Comparison of ENCODE assay signal across 8 cellular contexts in the genomic region with DNA sequence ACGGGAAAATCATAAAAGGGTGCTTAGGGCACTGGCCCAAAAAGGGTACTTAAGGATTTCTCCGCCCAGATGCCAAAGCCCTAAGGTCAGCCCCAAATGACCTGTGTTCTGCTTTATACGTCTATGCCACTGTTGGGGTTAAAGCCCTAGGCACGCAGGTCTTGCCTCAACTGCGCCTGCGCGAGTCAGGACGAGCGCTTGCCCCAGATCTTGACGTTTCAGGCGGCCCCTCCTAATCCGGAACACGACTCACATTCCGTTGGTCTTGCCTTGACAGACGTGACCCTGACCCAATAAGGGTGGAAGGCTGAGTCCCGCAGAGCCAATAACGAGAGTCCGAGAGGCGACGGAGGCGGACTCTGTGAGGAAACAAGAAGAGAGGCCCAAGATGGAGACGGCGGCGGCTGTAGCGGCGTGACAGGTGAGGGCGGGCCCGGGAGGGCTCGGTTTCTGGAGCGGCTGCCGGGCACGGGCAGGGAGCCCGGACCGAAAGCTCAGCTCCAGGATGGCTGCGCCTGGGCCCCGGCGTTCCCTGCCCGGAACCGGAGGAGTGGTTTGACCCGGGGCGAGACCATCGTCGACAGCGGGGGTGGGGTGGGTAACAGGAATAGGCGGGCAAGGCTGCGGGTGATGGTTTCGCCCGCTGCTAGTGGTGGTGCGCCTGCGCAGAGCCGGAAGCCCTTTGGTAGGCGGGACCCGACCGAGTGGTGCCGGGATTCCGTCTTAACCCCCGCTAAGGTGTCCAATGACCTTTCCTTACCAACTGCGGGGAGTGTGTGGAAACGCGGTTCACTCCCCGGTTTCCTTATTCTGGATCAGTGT. TPM values are rescaled to one million over a fixed set of nuclear protein-coding genes. Genes with fewer than 3 reads are reported as not detected.
DNase-seq lines count a peak whose midpoint lies in the region; ATAC-seq and TF ChIP-seq lines count a peak whose summit lies in the region.

A gene (plus strand): TSS at position 375 of the 822 bp plus-strand sequence. CDS start 1,763 bp downstream, outside the sequence.

- H3K27ac Mint-ChIP-seq in activated naive CD4-positive, alpha-beta T cell treated with anti-CD3 and anti-CD28 coated beads, Interleukin-2, amount 50 U/mL, for 24 hours, result peak within 1 kb of the TSS; percentile 99

- peaks cover 42% of the 10 kb centered on the region for H3K4me1 Mint-ChIP-seq in activated naive CD4-positive, alpha-beta T cell treated with anti-CD3 and anti-CD28 coated beads, Interleukin-2, amount 50 U/mL, for 24 hours

- peak within 1 kb of the TSS; percentile 97 for H3K27ac ChIP-seq in suprapubic skin

- H3K9me3 ChIP-seq in suprapubic skin, result no peaks in the 10 kb centered on the region

- peak; percentile 91 for ATAC-seq in HG02588 (IDR thresholded peaks at IDR 0.05; ENCODE audit: unreplicated experiment)
- peak; percentile 93 for ATAC-seq in SK-N-SH treated with all-trans-retinoic acid at 6 μM for 48 hours

- no peaks in the 10 kb centered on the region for H3K9me3 Mint-ChIP-seq in activated naive CD4-positive, alpha-beta T cell treated with anti-CD3 and anti-CD28 coated beads, Interleukin-2, amount 50 U/mL, for 24 hours

- H3K36me3 Mint-ChIP-seq in activated naive CD4-positive, alpha-beta T cell treated with anti-CD3 and anti-CD28 coated beads, Interleukin-2, amount 50 U/mL, for 24 hours, result peaks cover 9% of the 10 kb centered on the region

- TF ChIP-seq EP300 in suprapubic skin (IDR thresholded peaks at IDR 0.05), result no peak

- TF ChIP-seq CTCF in GM06990 (IDR thresholded peaks at IDR 0.05; ENCODE audit: insufficient read depth, low read length, poor library complexity, severe bottlenecking) (no peak), suprapubic skin (IDR thresholded peaks at IDR 0.05) (no peak)

- H3K4me3 Mint-ChIP-seq in activated naive CD4-positive, alpha-beta T cell treated with anti-CD3 and anti-CD28 coated beads, Interleukin-2, amount 50 U/mL, for 24 hours, result peak within 1 kb of the TSS; percentile 96

- peak within 1 kb of the TSS; percentile 68 for H3K4me3 ChIP-seq in GM06990 (replicated peaks; ENCODE audit: low read depth, low read length)
- H3K4me3 ChIP-seq in suprapubic skin, result peak within 1 kb of the TSS; percentile 64

- no peaks in the 10 kb centered on the region for H3K27me3 Mint-ChIP-seq in activated naive CD4-positive, alpha-beta T cell treated with anti-CD3 and anti-CD28 coated beads, Interleukin-2, amount 50 U/mL, for 24 hours

- 50% methylated on average over 47 of the region's 61 CpGs for WGBS in suprapubic skin

- H3K27me3 ChIP-seq in GM06990 (replicated peaks; ENCODE audit: control insufficient read depth, insufficient read depth, low read length) (no peaks in the 10 kb centered on the region), suprapubic skin (no peaks in the 10 kb centered on the region)

- DNase-seq in GM06990 (ENCODE audit: extremely low read depth, insufficient read length) (peak; percentile 93), NCI-H1092 (lab: John Stamatoyannopoulos, UW) (peak; percentile 99), germinal center (ENCODE audit: low spot score) (peak; percentile 93), nucleus accumbens (lab: John Stamatoyannopoulos, UW) (peak; percentile 39 to 97 (median 92)), suprapubic skin (ENCODE audit: low spot score in 2 of 2) (peak; percentile 95 to 98)

- peak in 1 of 2 donors; percentile 53 for TF ChIP-seq POLR2A in suprapubic skin (IDR thresholded peaks at IDR 0.05)

- H3K36me3 ChIP-seq in GM06990 (ENCODE audit: control insufficient read depth, insufficient read depth, low read length), result peaks cover 5% of the 10 kb centered on the region
- H3K36me3 ChIP-seq in suprapubic skin, result peaks cover 25% of the 10 kb centered on the region

- H3K4me1 ChIP-seq in suprapubic skin, result peaks cover 12% of the 10 kb centered on the region

TF ChIP-seq in SK-N-SH treated with all-trans-retinoic acid at 6 μM for 48 hours, 23 proteins besides CTCF, POLR2A, EP300 and RAD21:
- TF ChIP-seq BACH2 (CRISPR knock-in tag; IDR thresholded peaks at IDR 0.05; ENCODE audit: borderline replicate concordance), result no peak
- no peak for TF ChIP-seq ZFP30 (CRISPR knock-in tag; IDR thresholded peaks at IDR 0.05)

RNA-seq across cellular contexts. Expression of the gene that starts here (rescaled TPM):
- total RNA-seq in suprapubic skin, result 10 to 100 TPM; 32.4 to 60.0 (median 42.2) TPM

Comparison
In these comparisons a context has a peak if more than half of its experiments do, and no peak if none do; other contexts are left out.
1. Peak in every context shown above with its lines: DNase-seq, ATAC-seq, H3K4me3 ChIP-seq and H3K27ac ChIP-seq.